ENCODE assay signal across 9 cellular contexts in genomic region chr10:88728107-88728763, GRCh38. TPM values are rescaled to one million over a fixed set of nuclear protein-coding genes. Genes with fewer than 3 reads are reported as not detected.
DNase-seq lines count a peak whose midpoint lies in the region; ATAC-seq and TF ChIP-seq lines count a peak whose summit lies in the region.
"Had no signal": no experiment of that assay in that cellular context is flagged by ENCODE, and none has a peak within 500 bp of the region (broad histone marks: within the 10 kb centered on the region; RNA-seq: fewer than 3 reads in every experiment).

No MANE protein-coding gene starts in this region.

- H3K9me2 ChIP-seq in Karpas-422 (replicated peaks; ENCODE audit: insufficient read depth, low read length) = no peaks in the 10 kb centered on the region

- H3K4me1 ChIP-seq in Karpas-422 (ENCODE audit: low read length) = no peaks in the 10 kb centered on the region
- H3K4me1 ChIP-seq in naive thymus-derived CD4-positive, alpha-beta T cell (ENCODE audit: control insufficient read depth in 2 of 2, insufficient read depth in 2 of 2, low read length in 2 of 2) = no peaks in the 10 kb centered on the region

- peak; percentile 15 for TF ChIP-seq CTCF in Calu3 (IDR thresholded peaks at IDR 0.05; ENCODE audit: unreplicated experiment)

- H4K20me1 ChIP-seq in Karpas-422 (ENCODE audit: insufficient read depth, low read depth, low read length) = no peaks in the 10 kb centered on the region

- no peaks in the 10 kb centered on the region for H3K36me3 ChIP-seq in Karpas-422 (ENCODE audit: insufficient read depth, low read length)
- H3K36me3 ChIP-seq in naive thymus-derived CD4-positive, alpha-beta T cell (ENCODE audit: control insufficient read depth in 2 of 3, insufficient read depth in 3 of 3, low read length in 3 of 3) = no peaks in the 10 kb centered on the region

- intact Hi-C loops in Calu3 (cut with micrococcal nuclease; ENCODE audit: unreplicated experiment) = no loop called here
- intact Hi-C loops in naive thymus-derived CD4-positive, alpha-beta T cell (cut with micrococcal nuclease) = no loop called here

- no peak overlapping the region for H3K27ac ChIP-seq in Karpas-422 (ENCODE audit: low read length)
- H3K27ac ChIP-seq in naive thymus-derived CD4-positive, alpha-beta T cell (ENCODE audit: low read depth, low read length) = no peak overlapping the region

- ATAC-seq in naive thymus-derived CD4-positive, alpha-beta T cell = peak; percentile 48
- no peak for ATAC-seq in GM18511 (IDR thresholded peaks at IDR 0.05; ENCODE audit: unreplicated experiment)

- H3K27me3 ChIP-seq in Karpas-422 (ENCODE audit: low read length) = no peaks in the 10 kb centered on the region
- peaks cover 0 to 3% of the 10 kb centered on the region in 2 donors for H3K27me3 ChIP-seq in naive thymus-derived CD4-positive, alpha-beta T cell (ENCODE audit: control insufficient read depth in 2 of 2, insufficient read depth in 2 of 2, low read length in 2 of 2)

- H3K4me1 Mint-ChIP-seq in Calu3 (ENCODE audit: low read depth, unreplicated experiment) = no peaks in the 10 kb centered on the region
- H3K4me1 Mint-ChIP-seq in activated naive CD4-positive, alpha-beta T cell treated with anti-CD3 and anti-CD28 coated beads, Interleukin-2, amount 10 ng/mL, durations not matched to agents 7 days and 5 days = peaks cover 3% of the 10 kb centered on the region
- peaks cover 0 to 8% (median 0%) of the 10 kb centered on the region in 7 donors for H3K4me1 Mint-ChIP-seq in naive thymus-derived CD4-positive, alpha-beta T cell

- no peak overlapping the region for H3K27ac Mint-ChIP-seq in Calu3 (ENCODE audit: unreplicated experiment)
- H3K27ac Mint-ChIP-seq in activated naive CD4-positive, alpha-beta T cell treated with anti-CD3 and anti-CD28 coated beads, Interleukin-2, amount 10 ng/mL, durations not matched to agents 7 days and 5 days = no peak overlapping the region
- H3K27ac Mint-ChIP-seq in naive thymus-derived CD4-positive, alpha-beta T cell = no peak overlapping the region
- H3K27ac Mint-ChIP-seq: stimulated activated naive B cell treated with anti-CD40 and anti-IgM and Interleukin-4, amounts not matched to agents 10 μg/mL and 1 μg/mL and 100 μg/mL, for 72 hours had no signal

- no peak overlapping the region for H2AFZ ChIP-seq in Karpas-422 (ENCODE audit: low read length)

- no peak for DNase-seq in Calu3
- DNase-seq in Karpas-422 = peak; percentile 80
- DNase-seq in activated naive CD4-positive, alpha-beta T cell treated with anti-CD3 and anti-CD28 coated beads, Interleukin-2, amount 10 ng/mL, durations not matched to agents 7 days and 5 days = peak; percentile 62
- peak in 2 of 9 donors; percentile 10 to 51 for DNase-seq in naive thymus-derived CD4-positive, alpha-beta T cell
- DNase-seq in inferior parietal cortex (ENCODE audit: extremely low spot score) = no peak
- no peak for DNase-seq in NCI-H1436 treated with DMSO at 0.1 percent for 48 hours (lab: John Stamatoyannopoulos, UW)
- no peak for DNase-seq in NCI-H1105 treated with DMSO at 0.1 percent for 48 hours (lab: John Stamatoyannopoulos, UW)
- DNase-seq: stimulated activated naive B cell treated with anti-CD40 and anti-IgM and Interleukin-4, amounts not matched to agents 10 μg/mL and 1 μg/mL and 100 μg/mL, for 72 hours had no signal

- peaks cover 17% of the 10 kb centered on the region for H3K27me3 Mint-ChIP-seq in Calu3 (ENCODE audit: unreplicated experiment)
- peaks cover 11% of the 10 kb centered on the region for H3K27me3 Mint-ChIP-seq in activated naive CD4-positive, alpha-beta T cell treated with anti-CD3 and anti-CD28 coated beads, Interleukin-2, amount 10 ng/mL, durations not matched to agents 7 days and 5 days
- H3K27me3 Mint-ChIP-seq in naive thymus-derived CD4-positive, alpha-beta T cell = peaks cover 0 to 8% (median 0%) of the 10 kb centered on the region in 5 donors

- H3K4me3 ChIP-seq in Karpas-422 (ENCODE audit: low read length) = no peak overlapping the region
- no peak overlapping the region for H3K4me3 ChIP-seq in naive thymus-derived CD4-positive, alpha-beta T cell (ENCODE audit: low read length)

- H3K79me2 ChIP-seq in Karpas-422 (ENCODE audit: low read length) = no peaks in the 10 kb centered on the region

- POLR2A ChIA-PET in naive thymus-derived CD4-positive, alpha-beta T cell (lab: Charles Lee) = no interaction called here

- CTCF ChIA-PET in Calu3 (lab: Charles Lee) = interaction anchor here (1.1 kb wide), 1 partner anchor 157 kb away, joined by 3 read pairs; no protein-coding TSS in a partner anchor
- CTCF ChIA-PET in activated naive CD4-positive, alpha-beta T cell treated with anti-CD3 and anti-CD28 coated beads, Interleukin-2, amount 10 ng/mL, durations not matched to agents 7 days and 5 days (lab: Charles Lee) = interaction anchor here (0.6 to 3.9 kb wide), 22 partner anchors 11 to 385 kb away, joined by 3 to 30 read pairs (median 4); no protein-coding TSS in a partner anchor
- CTCF ChIA-PET in naive thymus-derived CD4-positive, alpha-beta T cell (lab: Charles Lee) = interaction anchor here (1.2 to 1.3 kb wide), 2 partner anchors 40 to 108 kb away, joined by 3 read pairs; no protein-coding TSS in a partner anchor

- H3K9me3 Mint-ChIP-seq in Calu3 (ENCODE audit: low read depth, unreplicated experiment) = no peaks in the 10 kb centered on the region
- H3K9me3 Mint-ChIP-seq in activated naive CD4-positive, alpha-beta T cell treated with anti-CD3 and anti-CD28 coated beads, Interleukin-2, amount 10 ng/mL, durations not matched to agents 7 days and 5 days = no peaks in the 10 kb centered on the region
- no peaks in the 10 kb centered on the region for H3K9me3 Mint-ChIP-seq in naive thymus-derived CD4-positive, alpha-beta T cell
- H3K9me3 Mint-ChIP-seq: stimulated activated naive B cell treated with anti-CD40 and anti-IgM and Interleukin-4, amounts not matched to agents 10 μg/mL and 1 μg/mL and 100 μg/mL, for 72 hours had no signal

- no peaks in the 10 kb centered on the region for H3K36me3 Mint-ChIP-seq in Calu3 (ENCODE audit: insufficient read depth, unreplicated experiment)
- no peaks in the 10 kb centered on the region for H3K36me3 Mint-ChIP-seq in activated naive CD4-positive, alpha-beta T cell treated with anti-CD3 and anti-CD28 coated beads, Interleukin-2, amount 10 ng/mL, durations not matched to agents 7 days and 5 days
- H3K36me3 Mint-ChIP-seq in naive thymus-derived CD4-positive, alpha-beta T cell = no peaks in the 10 kb centered on the region
- H3K36me3 Mint-ChIP-seq: stimulated activated naive B cell treated with anti-CD40 and anti-IgM and Interleukin-4, amounts not matched to agents 10 μg/mL and 1 μg/mL and 100 μg/mL, for 72 hours had no signal

- H3K9me3 ChIP-seq in Karpas-422 (ENCODE audit: low read length) = no peaks in the 10 kb centered on the region
- H3K9me3 ChIP-seq in naive thymus-derived CD4-positive, alpha-beta T cell (ENCODE audit: control insufficient read depth in 2 of 3, low read length in 3 of 3) = no peaks in the 10 kb centered on the region

- no peak overlapping the region for H3K4me3 Mint-ChIP-seq in Calu3 (ENCODE audit: low read depth, unreplicated experiment)
- no peak overlapping the region for H3K4me3 Mint-ChIP-seq in activated naive CD4-positive, alpha-beta T cell treated with anti-CD3 and anti-CD28 coated beads, Interleukin-2, amount 10 ng/mL, durations not matched to agents 7 days and 5 days
- H3K4me3 Mint-ChIP-seq in naive thymus-derived CD4-positive, alpha-beta T cell = no peak overlapping the region
- H3K4me3 Mint-ChIP-seq: stimulated activated naive B cell treated with anti-CD40 and anti-IgM and Interleukin-4, amounts not matched to agents 10 μg/mL and 1 μg/mL and 100 μg/mL, for 72 hours had no signal

- H3K9ac ChIP-seq in Karpas-422 (ENCODE audit: low read length) = no peak overlapping the region

- no TSS peak for BruUV-seq in Calu3 (replicated peaks; lab: Mats Ljungman, UMichigan)

- H3K4me2 ChIP-seq in Karpas-422 (ENCODE audit: low read depth, low read length, poor library complexity, severe bottlenecking) = no peak overlapping the region

RNA-seq across cellular contexts. Expression of gene LIPK, which starts 22.2 kb away (rescaled TPM):
- not detected in 2 replicates for total RNA-seq in Calu3 (2022)
- total RNA-seq in Karpas-422 (2014; rRNA removed; shearing (Covaris generic); ENCODE audit: low replicate concordance) = not detected in 2 replicates
- total RNA-seq in naive thymus-derived CD4-positive, alpha-beta T cell = not detected
- polyA plus RNA-seq in naive thymus-derived CD4-positive, alpha-beta T cell = not detected

RNA-seq across cellular contexts. Expression of gene LIPN, which starts 31.6 kb away (rescaled TPM):
- not detected in 2 replicates for total RNA-seq in Calu3 (2022)
- not detected in 2 replicates for total RNA-seq in Karpas-422 (2014; rRNA removed; shearing (Covaris generic); ENCODE audit: low replicate concordance)
- total RNA-seq in naive thymus-derived CD4-positive, alpha-beta T cell = 1 to 10 TPM in 1 of 5 experiments, under 1 TPM in 1, not detected in 3; 0.34 to 5.1 TPM
- not detected for polyA plus RNA-seq in naive thymus-derived CD4-positive, alpha-beta T cell

Comparison
In these comparisons a context has a peak if more than half of its experiments do, and no peak if none do; other contexts are left out.
1. DNase-seq: peak in Karpas-422 (single experiment) and activated naive CD4-positive, alpha-beta T cell treated with anti-CD3 and anti-CD28 coated beads, Interleukin-2, amount 10 ng/mL, durations not matched to agents 7 days and 5 days (single experiment); none in Calu3 (single experiment), inferior parietal cortex (single experiment), NCI-H1436 treated with DMSO at 0.1 percent for 48 hours (single experiment) and NCI-H1105 treated with DMSO at 0.1 percent for 48 hours (single experiment).